In genomic region chr2:201218780-201219179, GRCh38 we compare ENCODE assay signal across 1 cellular context.
TF ChIP-seq lines count a peak whose summit lies in the region.

No MANE protein-coding gene starts in this region.

TF ChIP-seq in H1, 55 proteins besides CTCF, POLR2A, EP300 and RAD21 (continued from another document):
- no peak for TF ChIP-seq KDM1A (IDR thresholded peaks at IDR 0.05; ENCODE audit: borderline replicate concordance, low read length)
- TF ChIP-seq TCF12 (IDR thresholded peaks at IDR 0.05; ENCODE audit: low read depth, low read length), result no peak
- TF ChIP-seq SAP30 (IDR thresholded peaks at IDR 0.05; ENCODE audit: insufficient read depth, insufficient replicate concordance, low read length), result no peak
- TF ChIP-seq CEBPB (IDR thresholded peaks at IDR 0.05; ENCODE audit: low read depth, low read length), result no peak
- no peak for TF ChIP-seq SUZ12 (IDR thresholded peaks at IDR 0.05; ENCODE audit: low read length)
